ENCODE assay signal across 8 cellular contexts in the genomic region with DNA sequence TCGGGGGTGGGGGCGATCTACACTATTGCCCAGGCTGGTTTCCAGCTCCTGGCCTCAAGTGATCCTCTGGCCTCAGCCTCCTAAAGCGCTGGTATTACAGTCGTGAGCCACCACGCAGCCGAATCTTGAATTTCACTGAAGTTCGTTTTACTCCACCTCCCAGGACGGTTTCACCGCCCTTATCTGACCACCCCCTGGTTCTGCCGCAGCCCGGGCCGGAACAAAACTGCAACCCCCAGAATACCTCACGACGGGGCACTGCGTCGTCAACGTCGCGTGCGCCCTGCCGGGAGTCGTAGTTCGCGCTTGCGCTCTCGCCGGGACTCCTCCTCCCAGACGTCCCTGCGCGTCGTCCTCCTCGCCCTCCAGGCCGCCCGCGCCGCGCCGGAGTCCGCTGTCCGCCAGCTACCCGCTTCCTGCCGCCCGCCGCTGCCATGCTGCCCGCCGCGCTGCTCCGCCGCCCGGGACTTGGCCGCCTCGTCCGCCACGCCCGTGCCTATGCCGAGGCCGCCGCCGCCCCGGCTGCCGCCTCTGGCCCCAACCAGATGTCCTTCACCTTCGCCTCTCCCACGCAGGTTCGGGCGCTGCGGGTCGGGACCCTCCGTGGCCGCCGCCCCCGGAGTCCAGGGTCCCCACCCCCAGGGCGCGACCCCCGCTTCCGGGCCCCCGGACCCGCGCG. TPM values are rescaled to one million over a fixed set of nuclear protein-coding genes. Genes with fewer than 3 reads are reported as not detected.
DNase-seq lines count a peak whose midpoint lies in the region; ATAC-seq and TF ChIP-seq lines count a peak whose summit lies in the region.

A gene (plus strand): TSS at position 335 of the 679 bp plus-strand sequence. CDS start 100 bp downstream, at position 435.

- H3K27me3 ChIP-seq in transverse colon, result peaks cover 14% of the 10 kb centered on the region

- TF ChIP-seq EP300 in transverse colon (IDR thresholded peaks at IDR 0.05; ENCODE audit: low read depth), result no peak

- peaks cover 64 to 74% (median 69%) of the 10 kb centered on the region in 4 donors for H3K4me1 ChIP-seq in transverse colon

- whole genome bisulfite sequencing in adipose tissue, 3 donors, result 0 to 1% (median 1%) methylated on average over 67 to 79 of the region's 79 CpGs
- 0% methylated on average over 44 of the region's 79 CpGs; no CpG with 5 or more reads in 1 of the 2 donors for WGBS in transverse colon (ENCODE audit: low coverage in 1 of 2), 2 donors

- intact Hi-C loops in T-helper 1 cell treated with Interleukin-12 subunit alpha and Interleukin-12 subunit beta and Interleukin-4 antibody, amounts not matched to agents 30 ng/mL and 1 ng/mL, for 36 hours (cut with micrococcal nuclease), result loop anchor here (1.0 to 10.0 kb wide), 5 partner anchors 8 to 413 kb away; a partner anchor contains a TSS
- intact Hi-C loops in cardiac septum (cut with DNase I) (loop anchor here (5.0 kb wide), 1 partner anchor 314 kb away; a partner anchor contains a TSS), transverse colon (cut with DNase I; ENCODE audit: low total_unique reads) (loop anchor here (10.0 kb wide), 2 partner anchors 137 to 217 kb away; a partner anchor contains a TSS)

- peak within 1 kb of the TSS; percentile 86 to 98 (median 90) for H3K4me3 ChIP-seq in transverse colon

- TF ChIP-seq CTCF in transverse colon (IDR thresholded peaks at IDR 0.05), result no peak

- peak; percentile 61 for ATAC-seq in HG02759 (IDR thresholded peaks at IDR 0.05; ENCODE audit: unreplicated experiment)

- H3K27ac ChIP-seq in adipose tissue (ENCODE audit: low read depth, low read length) (no peak within 1 kb of the TSS), transverse colon (peak within 1 kb of the TSS; percentile 98 to 99 (median 98))

- H3K9me3 ChIP-seq in transverse colon, result no peaks in the 10 kb centered on the region

- TF ChIP-seq POLR2A in transverse colon (IDR thresholded peaks at IDR 0.05), result no peak

- in situ Hi-C loops in transverse colon (cut with MboI; ENCODE audit: low pct_ligation_motif_present in 1 of 4, low pct_unique_long_range_greater_than_20kb in 1 of 4, low sequenced_read_pairs in 3 of 4), result no loop called here

- DNase-seq in GM03348 (ENCODE audit: low spot score) (peak; percentile 95), NCI-H1694 (lab: John Stamatoyannopoulos, UW) (peak; percentile 69), cardiac septum (ENCODE audit: low spot score) (peak; percentile 98), pons (ENCODE audit: low spot score) (peak; percentile 82), transverse colon (peak; percentile 96)

- H3K36me3 ChIP-seq in transverse colon, result no peaks in the 10 kb centered on the region

RNA-seq across cellular contexts. Expression of the gene that starts here (rescaled TPM):
- total RNA-seq in T-helper 1 cell treated with Interleukin-12 subunit alpha and Interleukin-12 subunit beta and Interleukin-4 antibody, amounts not matched to agents 30 ng/mL and 1 ng/mL, for 36 hours, result 161 and 183 TPM in 2 replicates
- 100 to 1,000 TPM; 217 to 303 (median 219) TPM for polyA plus RNA-seq in adipose tissue
- 486 TPM for total RNA-seq in cardiac septum
- 100 to 1,000 TPM; 157 to 650 (median 240) TPM for total RNA-seq in transverse colon
